In the genomic region with DNA sequence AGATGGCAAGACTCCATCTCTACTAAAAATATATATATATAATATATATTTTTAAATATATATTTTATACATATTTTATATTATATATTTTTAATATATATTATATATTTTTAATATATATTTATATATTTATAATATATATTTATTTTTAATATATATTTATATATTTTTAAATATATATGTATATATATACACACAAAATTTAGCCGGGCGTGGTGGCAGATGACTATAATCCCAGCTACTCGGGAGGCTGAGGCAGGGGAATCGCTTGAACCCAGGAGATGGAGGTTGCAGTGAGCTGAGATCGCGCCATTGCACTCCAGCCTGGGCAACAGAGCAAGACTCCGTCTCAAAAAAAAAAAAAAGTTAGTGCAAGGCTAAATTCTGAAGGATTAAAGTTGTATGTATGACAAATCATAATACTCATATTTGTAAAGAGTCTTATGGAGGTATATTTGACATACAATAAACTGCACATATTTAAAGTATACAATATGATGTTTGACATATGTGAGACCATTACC, we compare ENCODE assay signal across 8 cellular contexts. TPM values are rescaled to one million over a fixed set of nuclear protein-coding genes. Genes with fewer than 3 reads are reported as not detected.
A peak's percentile ranks its signal among the peaks of the same experiment; 100 is the strongest.
DNase-seq lines count a peak whose midpoint lies in the region; ATAC-seq and TF ChIP-seq lines count a peak whose summit lies in the region.

No MANE protein-coding gene starts in this region.

- no peak for DNase-seq in brain microvascular endothelial cell
- DNase-seq in naive thymus-derived CD4-positive, alpha-beta T cell = no peak
- DNase-seq in stimulated activated CD8-positive, alpha-beta memory T cell treated with anti-CD3 and anti-CD28 coated beads, Interleukin-4, amount 100 ng/mL, for 48 hours = no peak
- DNase-seq in stimulated activated CD4-positive, alpha-beta T cell treated with anti-CD3 and anti-CD28 coated beads, Interleukin-2, amount 100 ng/mL, for 48 hours = no peak
- DNase-seq in COLO829 (ENCODE audit: low spot score) = no peak
- no peak for DNase-seq in NCI-H226

- in situ Hi-C loops in brain microvascular endothelial cell (cut with HindIII; ENCODE audit: low pct_ligation_motif_present, low sequenced_read_pairs) = no loop called here

- peaks cover 0 to 16% (median 4%) of the 10 kb centered on the region in 5 donors for H3K36me3 Mint-ChIP-seq in naive thymus-derived CD4-positive, alpha-beta T cell

- intact Hi-C loops in naive thymus-derived CD4-positive, alpha-beta T cell (cut with micrococcal nuclease) = loop anchor here (1.0 to 2.0 kb wide), 13 partner anchors 7 to 1279 kb away; partner anchors contain the start of genes NT5DC3 (in 2 of the 2), TDG (in 2 of the 2), APPL2 (in 1 of the 2) and HCFC2 (in 1 of the 2)

- peaks cover 18% of the 10 kb centered on the region for H3K36me3 ChIP-seq in HUES6 (ENCODE audit: control insufficient read depth, insufficient read depth, low read length)
- H3K36me3 ChIP-seq in brain microvascular endothelial cell (replicated peaks) = peaks cover 7% of the 10 kb centered on the region
- peaks cover 0 to 9% (median 0%) of the 10 kb centered on the region in 3 experiments for H3K36me3 ChIP-seq in naive thymus-derived CD4-positive, alpha-beta T cell (ENCODE audit: control insufficient read depth in 2 of 3, insufficient read depth in 3 of 3, low read length in 3 of 3)

- H3K27me3 ChIP-seq in HUES6 (ENCODE audit: control insufficient read depth, insufficient read depth, low read length) = no peaks in the 10 kb centered on the region
- no peaks in the 10 kb centered on the region for H3K27me3 ChIP-seq in brain microvascular endothelial cell (replicated peaks)
- no peaks in the 10 kb centered on the region for H3K27me3 ChIP-seq in naive thymus-derived CD4-positive, alpha-beta T cell (ENCODE audit: control insufficient read depth in 2 of 2, insufficient read depth in 2 of 2, low read length in 2 of 2)

- TF ChIP-seq CTCF in 22Rv1 (IDR thresholded peaks at IDR 0.05) = no peak
- TF ChIP-seq CTCF in brain microvascular endothelial cell (IDR thresholded peaks at IDR 0.05; ENCODE audit: low read depth, low read length, missing control alignments) = no peak

- H3K9me3 Mint-ChIP-seq in naive thymus-derived CD4-positive, alpha-beta T cell = peaks cover 0 to 1% (median 0%) of the 10 kb centered on the region in 11 donors

- POLR2A ChIA-PET in naive thymus-derived CD4-positive, alpha-beta T cell (lab: Charles Lee) = interaction anchor here (1.0 to 10.3 kb wide), 4 partner anchors 7 to 56 kb away, joined by 4 to 165 read pairs (median 32); partner anchors contain the start of genes HSP90B1 and TDG

- no peaks in the 10 kb centered on the region for H3K9me3 ChIP-seq in HUES6 (ENCODE audit: control insufficient read depth, insufficient read depth, low read depth, low read length)
- no peaks in the 10 kb centered on the region for H3K9me3 ChIP-seq in naive thymus-derived CD4-positive, alpha-beta T cell (ENCODE audit: control insufficient read depth in 2 of 3, low read length in 3 of 3)

- H3K27ac Mint-ChIP-seq in naive thymus-derived CD4-positive, alpha-beta T cell = peak overlapping the region; percentile 93 to 99 (median 98)

- peak overlapping the region; percentile 95 to 100 (median 99) for H3K4me3 Mint-ChIP-seq in naive thymus-derived CD4-positive, alpha-beta T cell

- H3K27ac ChIP-seq in 22Rv1 (peak overlapping the region; percentile 96), HUES6 (ENCODE audit: low read depth, low read length) (no peak overlapping the region), brain microvascular endothelial cell (peak overlapping the region; percentile 89)
- H3K27ac ChIP-seq in naive thymus-derived CD4-positive, alpha-beta T cell (ENCODE audit: low read depth, low read length) = peak overlapping the region; percentile 73

- peak overlapping the region; percentile 90 for H3K4me3 ChIP-seq in HUES6 (ENCODE audit: low read depth, low read length)
- peak overlapping the region; percentile 92 for H3K4me3 ChIP-seq in brain microvascular endothelial cell (ENCODE audit: low read depth, low read length)
- no peak overlapping the region for H3K4me3 ChIP-seq in naive thymus-derived CD4-positive, alpha-beta T cell (ENCODE audit: low read length)

- no peak for ATAC-seq in naive thymus-derived CD4-positive, alpha-beta T cell

- H3K4me1 Mint-ChIP-seq in naive thymus-derived CD4-positive, alpha-beta T cell = peaks cover 21 to 53% (median 38%) of the 10 kb centered on the region in 7 donors

- H3K27me3 Mint-ChIP-seq in naive thymus-derived CD4-positive, alpha-beta T cell = no peaks in the 10 kb centered on the region

- CTCF ChIA-PET in naive thymus-derived CD4-positive, alpha-beta T cell (lab: Charles Lee) = no interaction called here

- no peak overlapping the region for H3K9ac ChIP-seq in HUES6 (ENCODE audit: low read length)

- peaks cover 5% of the 10 kb centered on the region for H3K4me1 ChIP-seq in HUES6 (ENCODE audit: control insufficient read depth, insufficient read depth, low read length)
- H3K4me1 ChIP-seq in naive thymus-derived CD4-positive, alpha-beta T cell (ENCODE audit: control insufficient read depth in 2 of 2, insufficient read depth in 2 of 2, low read length in 2 of 2) = peaks cover 13 to 17% of the 10 kb centered on the region in 2 donors

RNA-seq across cellular contexts. Expression of gene TDG, which starts 7.7 kb away (rescaled TPM):
- total RNA-seq in naive thymus-derived CD4-positive, alpha-beta T cell = 10 to 100 TPM; 21.5 to 43.0 (median 35.5) TPM
- 10 to 100 TPM; 15.4 to 17.2 TPM for polyA plus RNA-seq in naive thymus-derived CD4-positive, alpha-beta T cell

RNA-seq across cellular contexts. Expression of gene HSP90B1, which starts 27.7 kb away (rescaled TPM):
- 100 to 1,000 TPM; 226 to 461 (median 436) TPM for total RNA-seq in naive thymus-derived CD4-positive, alpha-beta T cell
- polyA plus RNA-seq in naive thymus-derived CD4-positive, alpha-beta T cell = 100 to 1,000 TPM; 184 to 230 TPM
